10 cellular contexts compared by ENCODE assay signal in the genomic region with DNA sequence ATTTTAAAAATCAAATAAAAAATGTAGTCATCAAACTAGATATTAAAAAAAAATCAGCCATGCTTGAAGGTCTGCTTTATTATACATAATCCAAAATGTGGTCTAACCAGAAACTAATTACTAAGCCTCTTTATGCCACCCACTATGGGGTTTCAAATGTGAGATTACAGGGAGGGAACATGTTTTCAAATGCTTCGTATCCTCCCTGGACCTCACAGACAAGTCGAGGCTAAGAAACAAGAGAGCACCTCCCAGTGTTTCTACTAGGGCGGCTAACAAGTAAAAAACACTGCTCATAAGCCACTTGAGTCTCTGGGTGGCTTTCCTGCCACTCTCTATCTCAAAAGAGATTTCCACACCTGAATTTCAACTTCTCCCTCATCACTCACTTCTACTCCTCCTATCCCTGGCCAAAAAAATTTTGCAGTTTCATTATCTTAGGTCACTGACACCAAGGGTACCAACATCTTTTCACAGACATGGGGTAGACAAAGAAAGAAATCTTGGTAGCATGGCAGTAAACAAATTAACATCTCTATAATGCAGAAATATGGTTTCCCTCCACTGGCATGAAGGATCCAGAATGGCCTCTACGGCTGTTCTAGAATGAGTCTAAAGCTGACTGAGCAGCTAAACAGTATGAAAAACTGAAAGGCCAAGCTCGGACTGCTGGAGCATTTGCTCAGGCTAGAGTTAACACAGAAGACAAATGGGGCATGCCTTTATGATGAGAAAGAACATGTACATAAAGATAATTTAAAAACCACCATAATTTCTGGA. TPM values are rescaled to one million over a fixed set of nuclear protein-coding genes. Genes with fewer than 3 reads are reported as not detected.
DNase-seq lines count a peak whose midpoint lies in the region; ATAC-seq and TF ChIP-seq lines count a peak whose summit lies in the region.
"Had no signal": no experiment of that assay in that cellular context is flagged by ENCODE, and none has a peak within 500 bp of the region (broad histone marks: within the 10 kb centered on the region; RNA-seq: fewer than 3 reads in every experiment).

No MANE protein-coding gene starts in this region.

- H3K4me1 ChIP-seq in CD8-positive, alpha-beta T cell (ENCODE audit: insufficient read depth, low read length), result no peaks in the 10 kb centered on the region
- H3K4me1 ChIP-seq in SJSA1 (replicated peaks) (peaks cover 54% of the 10 kb centered on the region), esophagus muscularis mucosa (peaks cover 54 to 89% (median 77%) of the 10 kb centered on the region in 4 donors), rectal smooth muscle tissue (ENCODE audit: control insufficient read depth, insufficient read depth, low read length) (peaks cover 36% of the 10 kb centered on the region), upper lobe of right lung (peaks cover 23% of the 10 kb centered on the region)

- H3K9me3 ChIP-seq in CD8-positive, alpha-beta T cell (ENCODE audit: low read length), result no peaks in the 10 kb centered on the region
- H3K9me3 ChIP-seq in SJSA1 (replicated peaks), result no peaks in the 10 kb centered on the region
- H3K9me3 ChIP-seq in esophagus muscularis mucosa, result no peaks in the 10 kb centered on the region
- H3K9me3 ChIP-seq in upper lobe of right lung, result no peaks in the 10 kb centered on the region

- H3K4me1 Mint-ChIP-seq in CD8-positive, alpha-beta T cell (ENCODE audit: low read depth), result peaks cover 37% of the 10 kb centered on the region

- no peaks in the 10 kb centered on the region for H3K27me3 Mint-ChIP-seq in CD8-positive, alpha-beta T cell (ENCODE audit: low read depth)

- TF ChIP-seq POLR2A in esophagus muscularis mucosa (IDR thresholded peaks at IDR 0.05; ENCODE audit: low read depth), result no peak

- TF ChIP-seq EP300 in esophagus muscularis mucosa (IDR thresholded peaks at IDR 0.05), result no peak

- peaks cover 12% of the 10 kb centered on the region for H3K36me3 ChIP-seq in CD8-positive, alpha-beta T cell (ENCODE audit: insufficient read depth, low read length)
- H3K36me3 ChIP-seq in SJSA1, result peaks cover 56% of the 10 kb centered on the region
- peaks cover 8 to 37% (median 16%) of the 10 kb centered on the region in 4 donors for H3K36me3 ChIP-seq in esophagus muscularis mucosa
- H3K36me3 ChIP-seq in rectal smooth muscle tissue (ENCODE audit: control insufficient read depth, insufficient read depth, low read length), result no peaks in the 10 kb centered on the region
- H3K36me3 ChIP-seq in upper lobe of right lung, result peaks cover 27% of the 10 kb centered on the region

- no peak overlapping the region for H3K4me3 Mint-ChIP-seq in CD8-positive, alpha-beta T cell

- intact Hi-C loops in CD8-positive, alpha-beta T cell (cut with DNase I, micrococcal nuclease), result no loop called here
- intact Hi-C loops in esophagus muscularis mucosa (cut with DNase I), result no loop called here
- intact Hi-C loops in upper lobe of right lung (cut with DNase I), result no loop called here

- no peak for TF ChIP-seq CTCF in CD8-positive, alpha-beta T cell (IDR thresholded peaks at IDR 0.05)
- TF ChIP-seq CTCF in esophagus muscularis mucosa (IDR thresholded peaks at IDR 0.05) (no peak), upper lobe of right lung (IDR thresholded peaks at IDR 0.05) (no peak)

- no peak for DNase-seq in CD8-positive, alpha-beta T cell
- DNase-seq in SJSA1 (ENCODE audit: low read depth in 1 of 2, low spot score in 2 of 2) (peak in 1 of 2 experiments; percentile 35), esophagus muscularis mucosa (ENCODE audit: extremely low spot score) (no peak), upper lobe of right lung (no peak), NCI-H187 (lab: John Stamatoyannopoulos, UW) (no peak)
- DNase-seq: NCI-H1436 had no signal

- no peak overlapping the region for H3K9ac ChIP-seq in rectal smooth muscle tissue (ENCODE audit: low read length)

- POLR2A ChIA-PET in CD8-positive, alpha-beta T cell (lab: Charles Lee), result no interaction called here

- peak overlapping the region; percentile 10 for H3K27ac Mint-ChIP-seq in CD8-positive, alpha-beta T cell

- no peaks in the 10 kb centered on the region for H3K27me3 ChIP-seq in CD8-positive, alpha-beta T cell (ENCODE audit: insufficient read depth, low read length)
- H3K27me3 ChIP-seq in SJSA1 (replicated peaks) (no peaks in the 10 kb centered on the region), esophagus muscularis mucosa (no peaks in the 10 kb centered on the region), rectal smooth muscle tissue (ENCODE audit: control insufficient read depth, insufficient read depth, low read length) (no peaks in the 10 kb centered on the region), upper lobe of right lung (no peaks in the 10 kb centered on the region)

- no peak overlapping the region for H3K4me3 ChIP-seq in CD8-positive, alpha-beta T cell (ENCODE audit: low read depth, low read length)
- H3K4me3 ChIP-seq in SJSA1 (no peak overlapping the region), esophagus muscularis mucosa (peak overlapping the region; percentile 2 to 17 (median 14)), rectal smooth muscle tissue (ENCODE audit: low read length) (no peak overlapping the region), upper lobe of right lung (no peak overlapping the region)

- H3K36me3 Mint-ChIP-seq in CD8-positive, alpha-beta T cell, result peaks cover 64% of the 10 kb centered on the region

- H3K27ac ChIP-seq in CD8-positive, alpha-beta T cell (ENCODE audit: low read depth, low read length), result no peak overlapping the region
- H3K27ac ChIP-seq in SJSA1 (peak overlapping the region; percentile 92), esophagus muscularis mucosa (replicated peaks in 1 of 4) (peak overlapping the region; percentile 84 to 89 (median 85)), rectal smooth muscle tissue (ENCODE audit: low read depth, low read length) (peak overlapping the region; percentile 76), upper lobe of right lung (no peak overlapping the region)
- H3K27ac ChIP-seq: VCaP had no signal

- WGBS in esophagus muscularis mucosa, result 58% methylated on average over 5 of the region's 5 CpGs

- no peak for ATAC-seq in CD8-positive, alpha-beta T cell
- ATAC-seq in HG03469 (IDR thresholded peaks at IDR 0.05; ENCODE audit: unreplicated experiment) (no peak), upper lobe of right lung (no peak), HG03025 (IDR thresholded peaks at IDR 0.05; ENCODE audit: low FRiP score, unreplicated experiment) (no peak)

- CTCF ChIA-PET in CD8-positive, alpha-beta T cell (lab: Charles Lee), result interaction anchor here (0.8 to 1.1 kb wide), 4 partner anchors 12 to 19 kb away, joined by 3 to 5 read pairs (median 3); no protein-coding TSS in a partner anchor

- H3K9me3 Mint-ChIP-seq in CD8-positive, alpha-beta T cell, result no peaks in the 10 kb centered on the region

RNA-seq across cellular contexts. Expression of gene PITPNB, which starts 50.9 kb away (rescaled TPM):
- 10 to 100 TPM; 40.8 to 41.5 TPM for total RNA-seq in CD8-positive, alpha-beta T cell
- total RNA-seq in SJSA1 (2014; rRNA removed; shearing (Covaris generic)), result 24.0 and 28.3 TPM in 2 replicates
- total RNA-seq in esophagus muscularis mucosa (10 to 100 TPM; 70.3 to 99.7 (median 89.3) TPM), upper lobe of right lung (73.8 TPM)

Comparison
In these comparisons a context has a peak if more than half of its experiments do, and no peak if none do; other contexts are left out.
1. H3K27ac ChIP-seq: peak in SJSA1 (single experiment), esophagus muscularis mucosa (4 of 4) and rectal smooth muscle tissue (single experiment); none in CD8-positive, alpha-beta T cell (single experiment) and upper lobe of right lung (single experiment).
2. H3K4me3 ChIP-seq: peak in esophagus muscularis mucosa (4 of 4); none in CD8-positive, alpha-beta T cell (single experiment), SJSA1 (single experiment), rectal smooth muscle tissue (single experiment) and upper lobe of right lung (single experiment).